ENCODE assay signal across 10 cellular contexts in genomic region chr11:111367411-111368284, GRCh38. TPM values are rescaled to one million over a fixed set of nuclear protein-coding genes. Genes with fewer than 3 reads are reported as not detected.
DNase-seq lines count a peak whose midpoint lies in the region; ATAC-seq and TF ChIP-seq lines count a peak whose summit lies in the region.
"Had no signal": no experiment of that assay in that cellular context is flagged by ENCODE, and none has a peak within 500 bp of the region (broad histone marks: within the 10 kb centered on the region; RNA-seq: fewer than 3 reads in every experiment).

No MANE protein-coding gene starts in this region.

- TF ChIP-seq POLR2A in spleen (IDR thresholded peaks at IDR 0.05) (no peak), thyroid gland (IDR thresholded peaks at IDR 0.05) (no peak)

- peak overlapping the region; percentile 67 for H2AFZ ChIP-seq in H9 (ENCODE audit: low read length)

- no peaks in the 10 kb centered on the region for H3K4me1 ChIP-seq in H9 (ENCODE audit: insufficient read depth, low read length)
- H3K4me1 ChIP-seq in spleen: peaks cover 0 to 92% (median 34%) of the 10 kb centered on the region in 6 donors
- H3K4me1 ChIP-seq in thyroid gland: peaks cover 6 to 13% of the 10 kb centered on the region in 2 donors
- H3K4me1 ChIP-seq in upper lobe of right lung: no peaks in the 10 kb centered on the region
- H3K4me1 ChIP-seq: A549 had no signal

- TF ChIP-seq CTCF in H9 (conservative IDR thresholded peaks at IDR 0.05) (no peak), spleen (IDR thresholded peaks at IDR 0.05 in 8 of 11, conservative IDR thresholded peaks at IDR 0.05 in 3 of 11) (no peak), thyroid gland (IDR thresholded peaks at IDR 0.05) (no peak), WERI-Rb-1 (IDR thresholded peaks at IDR 0.05; ENCODE audit: low read depth, low read length) (no peak), upper lobe of right lung (IDR thresholded peaks at IDR 0.05) (no peak)

- H3K4me3 ChIP-seq in spleen: peak overlapping the region in 1 of 8 donors; percentile 42
- no peak overlapping the region for H3K4me3 ChIP-seq in thyroid gland (replicated peaks in 1 of 3)
- no peak overlapping the region for H3K4me3 ChIP-seq in WERI-Rb-1 (ENCODE audit: low read depth, low read length)
- H3K4me3 ChIP-seq in upper lobe of right lung: no peak overlapping the region
- H3K4me3 ChIP-seq: A549 had no signal

- H3K27me3 Mint-ChIP-seq in activated CD4-positive, alpha-beta T cell treated with anti-CD3 and anti-CD28 coated beads, Interleukin-2, amount 10 ng/mL, durations not matched to agents 24 days and 14 days: no peaks in the 10 kb centered on the region
- H3K27me3 Mint-ChIP-seq in H9 (ENCODE audit: low read depth): no peaks in the 10 kb centered on the region; the same call in 1 of the 2 replicates

- H3K36me3 Mint-ChIP-seq in activated CD4-positive, alpha-beta T cell treated with anti-CD3 and anti-CD28 coated beads, Interleukin-2, amount 10 ng/mL, durations not matched to agents 24 days and 14 days (ENCODE audit: low read depth): peaks cover 77% of the 10 kb centered on the region
- H3K36me3 Mint-ChIP-seq in H9 (ENCODE audit: insufficient read depth in 1 of 3, low read depth in 3 of 3): no peaks in the 10 kb centered on the region

- no peak overlapping the region for H2BK12ac ChIP-seq in H9 (ENCODE audit: insufficient read length, low read depth, low read length)

- H2BK120ac ChIP-seq in H9 (ENCODE audit: low read depth, low read length, poor library complexity, severe bottlenecking): no peak overlapping the region

- intact Hi-C loops in activated CD4-positive, alpha-beta T cell treated with anti-CD3 and anti-CD28 coated beads, Interleukin-2, amount 10 ng/mL, durations not matched to agents 24 days and 14 days (cut with micrococcal nuclease): no loop called here
- intact Hi-C loops in spleen (cut with DNase I; ENCODE audit: low total_unique reads): loop anchor here (10.0 kb wide), 1 partner anchor 47 kb away; no protein-coding TSS in a partner anchor
- intact Hi-C loops in thyroid gland (cut with DNase I): no loop called here
- intact Hi-C loops in upper lobe of right lung (cut with DNase I): no loop called here

- no peak overlapping the region for H2BK15ac ChIP-seq in H9 (ENCODE audit: low read depth, low read length)

- H3K4me3 Mint-ChIP-seq in activated CD4-positive, alpha-beta T cell treated with anti-CD3 and anti-CD28 coated beads, Interleukin-2, amount 10 ng/mL, durations not matched to agents 24 days and 14 days: no peak overlapping the region
- H3K4me3 Mint-ChIP-seq in H9: no peak overlapping the region
- H3K4me3 Mint-ChIP-seq: neural crest cell had no signal

- H3K27ac ChIP-seq in H9 (ENCODE audit: insufficient read length, low read depth, low read length): no peak overlapping the region
- peak overlapping the region in 7 of 8 donors; percentile 22 to 81 (median 58) for H3K27ac ChIP-seq in spleen
- no peak overlapping the region for H3K27ac ChIP-seq in thyroid gland
- H3K27ac ChIP-seq in WERI-Rb-1: no peak overlapping the region
- no peak overlapping the region for H3K27ac ChIP-seq in upper lobe of right lung
- H3K27ac ChIP-seq: A549 had no signal

- no peaks in the 10 kb centered on the region for H3K79me1 ChIP-seq in H9 (ENCODE audit: insufficient read depth, low read depth, low read length, poor library complexity, severe bottlenecking)

- H3T11ph ChIP-seq in H9 (ENCODE audit: low read length): no peak overlapping the region

- peak overlapping the region; percentile 68 for H3K27ac Mint-ChIP-seq in activated CD4-positive, alpha-beta T cell treated with anti-CD3 and anti-CD28 coated beads, Interleukin-2, amount 10 ng/mL, durations not matched to agents 24 days and 14 days
- H3K27ac Mint-ChIP-seq in H9: peak overlapping the region in 1 of 3 experiments; percentile 53; a peak in 2 of 7 replicates

- ATAC-seq in HG03457 (IDR thresholded peaks at IDR 0.05; ENCODE audit: unreplicated experiment): peak; percentile 44
- ATAC-seq in upper lobe of right lung: no peak
- ATAC-seq: A549 had no signal

- H3K9me3 Mint-ChIP-seq in activated CD4-positive, alpha-beta T cell treated with anti-CD3 and anti-CD28 coated beads, Interleukin-2, amount 10 ng/mL, durations not matched to agents 24 days and 14 days: peaks cover 7% of the 10 kb centered on the region
- no peaks in the 10 kb centered on the region for H3K9me3 Mint-ChIP-seq in H9
- H3K9me3 Mint-ChIP-seq: neural crest cell had no signal

- H3K23me2 ChIP-seq in H9 (ENCODE audit: insufficient read length, low read depth, low read length, poor library complexity, severe bottlenecking): no peaks in the 10 kb centered on the region

- no peak overlapping the region for H3K4me2 ChIP-seq in H9 (ENCODE audit: insufficient read depth, insufficient read length, low read length)
- H3K4me2 ChIP-seq: A549 had no signal

- H3K4me1 Mint-ChIP-seq in activated CD4-positive, alpha-beta T cell treated with anti-CD3 and anti-CD28 coated beads, Interleukin-2, amount 10 ng/mL, durations not matched to agents 24 days and 14 days: peaks cover 45% of the 10 kb centered on the region
- H3K4me1 Mint-ChIP-seq in H9: no peaks in the 10 kb centered on the region
- H3K4me1 Mint-ChIP-seq: neural crest cell had no signal

- no peak overlapping the region for H3K18ac ChIP-seq in H9 (ENCODE audit: insufficient read length, low read depth, low read length)

- H3K56ac ChIP-seq in H9 (ENCODE audit: insufficient read length, low read depth, low read length): no peak overlapping the region

- H3K9ac ChIP-seq in H9 (ENCODE audit: extremely low read depth, insufficient read length, low read length): no peak overlapping the region

- WGBS in H9 (ENCODE audit: extremely low coverage, insufficient read length, low lambda C conversion rate): no CpG with 5 or more reads among the region's 12 CpGs
- 72 to 86% (median 79%) methylated on average over 12 of the region's 12 CpGs for WGBS in spleen, 5 donors
- 90 to 94% methylated on average over 12 of the region's 12 CpGs for WGBS in thyroid gland, 2 donors

- H4K8ac ChIP-seq in H9 (replicated peaks; ENCODE audit: insufficient read length, low read depth, low read length): no peak overlapping the region

- no peaks in the 10 kb centered on the region for H3K79me2 ChIP-seq in H9 (ENCODE audit: insufficient read depth, low read length)

- H3K36me3 ChIP-seq in spleen: peaks cover 0 to 14% (median 0%) of the 10 kb centered on the region in 6 donors
- no peaks in the 10 kb centered on the region for H3K36me3 ChIP-seq in thyroid gland
- no peaks in the 10 kb centered on the region for H3K36me3 ChIP-seq in WERI-Rb-1
- no peaks in the 10 kb centered on the region for H3K36me3 ChIP-seq in upper lobe of right lung

- no peak overlapping the region for H2BK5ac ChIP-seq in H9 (ENCODE audit: insufficient read length, low read length)

- no peak overlapping the region for H4K91ac ChIP-seq in H9 (ENCODE audit: insufficient read length, low read depth, low read length)

- H4K5ac ChIP-seq in H9 (ENCODE audit: insufficient read length, low read depth, low read length): no peak overlapping the region

- no peak overlapping the region for H3K23ac ChIP-seq in H9 (ENCODE audit: insufficient read length, low read depth, low read length)

- H4K20me1 ChIP-seq in H9 (ENCODE audit: control insufficient read depth, insufficient read depth, insufficient read length): no peaks in the 10 kb centered on the region

- H3K27me3 ChIP-seq in H9 (ENCODE audit: insufficient read depth, low read length) (no peaks in the 10 kb centered on the region), spleen (replicated peaks in 1 of 7) (no peaks in the 10 kb centered on the region), thyroid gland (no peaks in the 10 kb centered on the region), WERI-Rb-1 (ENCODE audit: insufficient read depth, low read depth, severe bottlenecking) (no peaks in the 10 kb centered on the region), upper lobe of right lung (no peaks in the 10 kb centered on the region)

- no peak overlapping the region for H2AK5ac ChIP-seq in H9 (ENCODE audit: insufficient read length, low read length)

- no peak overlapping the region for H2BK20ac ChIP-seq in H9 (ENCODE audit: low read depth, low read length, poor library complexity, severe bottlenecking)

- H3K9me3 ChIP-seq in H9 (ENCODE audit: control insufficient read depth, low read depth, low read length) (no peaks in the 10 kb centered on the region), spleen (no peaks in the 10 kb centered on the region), thyroid gland (no peaks in the 10 kb centered on the region), WERI-Rb-1 (ENCODE audit: severe bottlenecking) (peaks cover 7% of the 10 kb centered on the region), upper lobe of right lung (no peaks in the 10 kb centered on the region)
- H3K9me3 ChIP-seq: A549 had no signal

- no peak for DNase-seq in activated CD4-positive, alpha-beta T cell treated with anti-CD3 and anti-CD28 coated beads, Interleukin-2, amount 10 ng/mL, durations not matched to agents 24 days and 14 days
- DNase-seq in activated CD4-positive, alpha-beta T cell treated with anti-CD3 and anti-CD28 coated beads, Interleukin-2, amount 50 U/mL, for 4 hours: no peak
- no peak for DNase-seq in H9
- no peak for DNase-seq in spleen
- no peak for DNase-seq in thyroid gland
- DNase-seq in WERI-Rb-1: no peak
- DNase-seq in upper lobe of right lung: no peak

- H3K14ac ChIP-seq in H9 (ENCODE audit: insufficient read depth, low read length): no peak overlapping the region

- no peak overlapping the region for H3K4ac ChIP-seq in H9 (ENCODE audit: low read depth, low read length)

RNA-seq across cellular contexts. Expression of gene POU2AF1, which starts 11.4 kb away (rescaled TPM):
- 65.6 and 68.9 TPM in 2 replicates for total RNA-seq in activated CD4-positive, alpha-beta T cell treated with anti-CD3 and anti-CD28 coated beads, Interleukin-2, amount 10 ng/mL, durations not matched to agents 24 days and 14 days
- not detected in 2 replicates for total RNA-seq in H9 (2021)
- 100 to 1,000 TPM in 4 of 7 donors, 10 to 100 TPM in 3; 89.1 to 280 (median 124) TPM for total RNA-seq in spleen
- polyA plus RNA-seq in spleen: 100 to 1,000 TPM in 1 of 3 donors, 10 to 100 TPM in 2; 60.1 to 108 (median 73.0) TPM
- under 1 TPM in 1 of 4 donors, not detected in 3; 0.54 TPM for total RNA-seq in thyroid gland
- 2.5 TPM for total RNA-seq in upper lobe of right lung
- total RNA-seq: neural crest cell had no signal
- polyA plus RNA-seq: A549 had no signal

Comparison
In these comparisons a context has a peak if more than half of its experiments do, and no peak if none do; other contexts are left out.
1. H3K27ac ChIP-seq: peak in spleen (7 of 8); none in H9 (single experiment), thyroid gland (0 of 3), WERI-Rb-1 (single experiment) and upper lobe of right lung (single experiment).
2. RNA of gene POU2AF1, which starts 11.4 kb away (total RNA-seq): 89.1 to 280 TPM in spleen and 65.6 to 68.9 TPM in activated CD4-positive, alpha-beta T cell treated with anti-CD3 and anti-CD28 coated beads, Interleukin-2, amount 10 ng/mL, durations not matched to agents 24 days and 14 days; 2.5 TPM in upper lobe of right lung (single experiment), not detected in H9 and 0.54 TPM in thyroid gland; every median in the first group is over 10 times any median in the second.